In genomic region chr2:203737360-203737759, GRCh38 we compare ENCODE assay signal across 16 cellular contexts. TPM values are rescaled to one million over a fixed set of nuclear protein-coding genes. Genes with fewer than 3 reads are reported as not detected.
A peak's percentile ranks its signal among the peaks of the same experiment; 100 is the strongest.
DNase-seq lines count a peak whose midpoint lies in the region; ATAC-seq and TF ChIP-seq lines count a peak whose summit lies in the region.
"Had no signal": no experiment of that assay in that cellular context is flagged by ENCODE, and none has a peak within 500 bp of the region (broad histone marks: within the 10 kb centered on the region; RNA-seq: fewer than 3 reads in every experiment).

No MANE protein-coding gene starts in this region.

- H3K4me1 Mint-ChIP-seq in activated T-helper 1 cell treated with anti-CD3 and anti-CD28 coated beads, Interleukin-12 subunit alpha, Interleukin-12 subunit beta, Interleukin-2, Interleukin-4 antibody, amounts not matched to agents 30 ng/mL and 10 ng/mL and 1 ng/mL, durations not matched to agents 14 hours and 24 hours and 36 hours (ENCODE audit: low read depth) = peaks cover 95% of the 10 kb centered on the region
- H3K4me1 Mint-ChIP-seq: B cell had no signal

- WGBS in adrenal gland, 4 donors = 84 to 94% (median 92%) methylated on average over 1 of the region's 1 CpG

- peak overlapping the region; percentile 97 for H3K27ac Mint-ChIP-seq in activated T-helper 1 cell treated with anti-CD3 and anti-CD28 coated beads, Interleukin-12 subunit alpha, Interleukin-12 subunit beta, Interleukin-2, Interleukin-4 antibody, amounts not matched to agents 30 ng/mL and 10 ng/mL and 1 ng/mL, durations not matched to agents 14 hours and 24 hours and 36 hours
- H3K27ac Mint-ChIP-seq: B cell, WTC11 had no signal

- H2AFZ ChIP-seq in ACC112 (ENCODE audit: low read length, unreplicated experiment) = peak overlapping the region; percentile 36

- intact Hi-C loops in activated T-helper 1 cell treated with anti-CD3 and anti-CD28 coated beads, Interleukin-12 subunit alpha, Interleukin-12 subunit beta, Interleukin-2, Interleukin-4 antibody, amounts not matched to agents 30 ng/mL and 10 ng/mL and 1 ng/mL, durations not matched to agents 14 hours and 24 hours and 36 hours (cut with micrococcal nuclease) = loop anchor here (1.0 kb wide), 3 partner anchors 26 to 368 kb away; no protein-coding TSS in a partner anchor
- intact Hi-C loops in adrenal gland (cut with DNase I) = no loop called here

- TF ChIP-seq POLR2A in adrenal gland (IDR thresholded peaks at IDR 0.05) = no peak

- no peaks in the 10 kb centered on the region for H3K27me3 Mint-ChIP-seq in activated T-helper 1 cell treated with anti-CD3 and anti-CD28 coated beads, Interleukin-12 subunit alpha, Interleukin-12 subunit beta, Interleukin-2, Interleukin-4 antibody, amounts not matched to agents 30 ng/mL and 10 ng/mL and 1 ng/mL, durations not matched to agents 14 hours and 24 hours and 36 hours (ENCODE audit: insufficient read depth)

- no peaks in the 10 kb centered on the region for H3K9me3 ChIP-seq in adrenal gland (replicated peaks in 1 of 3)
- H3K9me3 ChIP-seq: left lung, neutrophil had no signal

- H3K4me3 ChIP-seq in ACC112 (ENCODE audit: low read depth, low read length) = no peak overlapping the region
- H3K4me3 ChIP-seq in adrenal gland = no peak overlapping the region
- H3K4me3 ChIP-seq: left lung had no signal

- no peak for DNase-seq in activated T-helper 1 cell treated with anti-CD3 and anti-CD28 coated beads, Interleukin-12 subunit alpha, Interleukin-12 subunit beta, Interleukin-2, Interleukin-4 antibody, amounts not matched to agents 30 ng/mL and 10 ng/mL and 1 ng/mL, durations not matched to agents 14 hours and 24 hours and 36 hours (ENCODE audit: low spot score)
- DNase-seq in adrenal gland (no peak), MV-4-11 (lab: John Stamatoyannopoulos, UW) (no peak), NCI-H446 treated with DMSO at 0.1 percent for 48 hours (lab: John Stamatoyannopoulos, UW) (no peak)
- DNase-seq: left lung, MM.1S, NCI-H446 had no signal

- H3K4me3 Mint-ChIP-seq in activated T-helper 1 cell treated with anti-CD3 and anti-CD28 coated beads, Interleukin-12 subunit alpha, Interleukin-12 subunit beta, Interleukin-2, Interleukin-4 antibody, amounts not matched to agents 30 ng/mL and 10 ng/mL and 1 ng/mL, durations not matched to agents 14 hours and 24 hours and 36 hours = peak overlapping the region; percentile 1
- H3K4me3 Mint-ChIP-seq: B cell, WTC11 had no signal

- TF ChIP-seq CTCF in adrenal gland (IDR thresholded peaks at IDR 0.05) = no peak

- H3K27ac ChIP-seq in ACC112 (ENCODE audit: low read depth, low read length) (peak overlapping the region; percentile 46), adrenal gland (no peak overlapping the region)
- H3K27ac ChIP-seq: left lung, neutrophil had no signal

- H3K4me1 ChIP-seq in ACC112 (ENCODE audit: control insufficient read depth, insufficient read depth, low read length, unreplicated experiment) = peaks cover 30% of the 10 kb centered on the region
- H3K4me1 ChIP-seq in adrenal gland (replicated peaks in 1 of 2) = no peaks in the 10 kb centered on the region
- H3K4me1 ChIP-seq: left lung had no signal

- H3K79me2 ChIP-seq in ACC112 (ENCODE audit: control insufficient read depth, insufficient read depth, low read length, unreplicated experiment) = no peaks in the 10 kb centered on the region

- peak; percentile 58 for ATAC-seq in GM18517 (IDR thresholded peaks at IDR 0.05; ENCODE audit: unreplicated experiment)
- ATAC-seq in HG02884 (IDR thresholded peaks at IDR 0.05; ENCODE audit: unreplicated experiment) = peak; percentile 74
- no peak for ATAC-seq in GM21367 (IDR thresholded peaks at IDR 0.05; ENCODE audit: unreplicated experiment)
- ATAC-seq: HCT116, left lung, WTC11 had no signal

- peaks cover 74% of the 10 kb centered on the region for H3K36me3 Mint-ChIP-seq in activated T-helper 1 cell treated with anti-CD3 and anti-CD28 coated beads, Interleukin-12 subunit alpha, Interleukin-12 subunit beta, Interleukin-2, Interleukin-4 antibody, amounts not matched to agents 30 ng/mL and 10 ng/mL and 1 ng/mL, durations not matched to agents 14 hours and 24 hours and 36 hours (ENCODE audit: low read depth)
- H3K36me3 Mint-ChIP-seq: WTC11 had no signal

- H3K27me3 ChIP-seq in ACC112 (ENCODE audit: insufficient read depth, low read length) (no peaks in the 10 kb centered on the region), adrenal gland (no peaks in the 10 kb centered on the region)
- H3K27me3 ChIP-seq: left lung, neutrophil had no signal

- H3K9me3 Mint-ChIP-seq in activated T-helper 1 cell treated with anti-CD3 and anti-CD28 coated beads, Interleukin-12 subunit alpha, Interleukin-12 subunit beta, Interleukin-2, Interleukin-4 antibody, amounts not matched to agents 30 ng/mL and 10 ng/mL and 1 ng/mL, durations not matched to agents 14 hours and 24 hours and 36 hours = no peaks in the 10 kb centered on the region
- H3K9me3 Mint-ChIP-seq: WTC11 had no signal

- H3K36me3 ChIP-seq in ACC112 (ENCODE audit: insufficient read depth, low read length) (no peaks in the 10 kb centered on the region), adrenal gland (replicated peaks in 1 of 2) (no peaks in the 10 kb centered on the region)
- H3K36me3 ChIP-seq: left lung, neutrophil had no signal

RNA-seq across cellular contexts. Expression of gene CD28, which starts 30.9 kb away (rescaled TPM):
- 132 and 133 TPM in 2 replicates for total RNA-seq in activated T-helper 1 cell treated with anti-CD3 and anti-CD28 coated beads, Interleukin-12 subunit alpha, Interleukin-12 subunit beta, Interleukin-2, Interleukin-4 antibody, amounts not matched to agents 30 ng/mL and 10 ng/mL and 1 ng/mL, durations not matched to agents 14 hours and 24 hours and 36 hours
- total RNA-seq in adrenal gland = 1 to 10 TPM in 1 of 8 donors, under 1 TPM in 6, not detected in 1; 0.14 to 1.4 (median 0.61) TPM
- under 1 TPM; 0.08 to 0.13 (median 0.09) TPM for polyA plus RNA-seq in adrenal gland
- total RNA-seq: G401 had no signal

Comparison
In these comparisons a context has a peak if more than half of its experiments do, and no peak if none do; other contexts are left out.
1. RNA of gene CD28, which starts 30.9 kb away (total RNA-seq): 132 to 133 TPM in activated T-helper 1 cell treated with anti-CD3 and anti-CD28 coated beads, Interleukin-12 subunit alpha, Interleukin-12 subunit beta, Interleukin-2, Interleukin-4 antibody, amounts not matched to agents 30 ng/mL and 10 ng/mL and 1 ng/mL, durations not matched to agents 14 hours and 24 hours and 36 hours; 0.14 to 1.4 TPM in adrenal gland; every median in the first group is over 10 times any median in the second.